Comparison of ENCODE assay signal across 13 cellular contexts in the genomic region with DNA sequence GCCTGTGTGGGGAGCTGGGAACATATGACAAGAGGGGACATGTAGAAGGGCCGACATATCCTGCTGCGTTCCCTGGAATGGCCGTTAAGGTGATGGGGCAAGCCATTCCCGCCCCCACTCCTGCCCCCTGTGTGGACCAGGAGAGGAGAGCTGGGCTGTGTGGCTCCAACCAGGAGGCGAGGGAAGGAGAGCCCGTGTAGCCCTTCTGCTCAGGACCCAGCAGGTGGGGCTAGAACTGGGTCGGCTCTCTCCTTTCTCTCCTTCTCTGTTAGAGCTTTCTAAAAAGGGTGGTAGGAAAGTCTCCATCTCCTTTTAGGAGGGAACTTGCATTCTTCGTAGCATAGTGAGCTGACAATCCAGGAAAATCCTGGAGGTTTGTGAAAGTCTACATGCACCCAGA.
"Had no signal": no experiment of that assay in that cellular context is flagged by ENCODE, and none has a peak within 500 bp of the region (broad histone marks: within the 10 kb centered on the region; RNA-seq: fewer than 3 reads in every experiment).

No MANE protein-coding gene starts in this region.

- DNase-seq: activated gamma-delta T cell treated with Interleukin-2 at 50 U/mL for 16 hours; activated T-cell treated with anti-CD3 and anti-CD28 coated beads for 4 hours; effector CD8-positive, alpha-beta T cell; stimulated activated CD4-positive, alpha-beta T cell treated with anti-CD3 and anti-CD28 coated beads, Interleukin-4, amount 100 ng/mL, for 24 hours; stimulated activated naive CD4-positive, alpha-beta T cell treated with Interleukin-2 at 50 U/mL for 16 hours had no signal

- H3K27me3 ChIP-seq: cardiac muscle cell, hepatocyte, left lung, spleen, vagina had no signal

- H3K4me1 ChIP-seq: vagina had no signal

- H3K4me3 ChIP-seq: cardiac muscle cell, hepatocyte, left lung, lung, spleen, thoracic aorta, vagina had no signal

- H3K9me3 ChIP-seq: left lung, spleen, thoracic aorta, vagina had no signal

- H3K27ac ChIP-seq: cardiac muscle cell, hepatocyte, left lung, spleen, thoracic aorta, vagina, VCaP had no signal
